Comparison of ENCODE assay signal across 13 cellular contexts in the genomic region with DNA sequence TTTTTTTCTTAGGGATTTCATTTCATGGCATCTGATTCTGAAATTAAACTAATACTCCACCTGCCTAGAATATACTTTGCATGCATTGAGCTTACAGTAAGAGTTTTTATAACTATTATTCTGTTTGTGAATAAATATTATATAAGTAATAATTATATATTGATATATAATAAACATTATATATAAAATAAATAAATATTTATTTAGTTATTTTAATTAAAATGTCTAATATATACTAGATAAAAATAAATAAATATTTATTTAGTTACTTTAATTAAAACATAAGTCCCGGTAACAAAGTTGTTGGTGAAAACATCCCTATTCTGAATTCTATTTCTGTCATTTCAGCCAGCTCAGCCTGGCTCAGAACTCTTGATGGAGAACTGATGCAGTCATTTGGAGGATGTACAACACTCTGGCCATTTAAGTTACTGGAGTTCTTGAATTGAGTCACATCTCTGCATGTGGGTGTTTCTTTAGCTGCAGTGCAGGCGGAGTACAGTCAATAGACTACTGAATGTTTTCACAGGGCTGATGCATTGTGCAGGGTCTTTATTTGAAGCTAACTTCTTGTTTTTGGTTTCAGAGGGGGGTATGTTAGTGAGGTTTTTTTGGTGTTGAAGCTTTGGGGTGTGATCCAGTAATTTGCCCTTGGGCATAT.
DNase-seq lines count a peak whose midpoint lies in the region; ATAC-seq and FAIRE-seq lines count a peak whose summit lies in the region.
"Had no signal": no experiment of that assay in that cellular context is flagged by ENCODE, and none has a peak within 500 bp of the region (broad histone marks: within the 10 kb centered on the region; RNA-seq: fewer than 3 reads in every experiment).

No MANE protein-coding gene starts in this region.

- DNase-seq in NCI-H2171 (lab: John Stamatoyannopoulos, UW): no peak
- DNase-seq in DMS53 treated with DMSO at 0.1 percent for 48 hours (lab: John Stamatoyannopoulos, UW; ENCODE audit: unreplicated experiment): no peak
- no peak for DNase-seq in cerebellar nuclear complex (lab: John Stamatoyannopoulos, UW)
- no peak for DNase-seq in NCI-H524 (lab: John Stamatoyannopoulos, UW)
- DNase-seq: KG1, kidney glomerular epithelial cell, NCI-H774, T-helper 17 cell had no signal

- ATAC-seq in GM18907 (IDR thresholded peaks at IDR 0.05; ENCODE audit: unreplicated experiment) (peak; percentile 54), HG02571 (IDR thresholded peaks at IDR 0.05; ENCODE audit: unreplicated experiment) (peak; percentile 99), HG03439 (IDR thresholded peaks at IDR 0.05; ENCODE audit: unreplicated experiment) (peak; percentile 97)
- ATAC-seq: T-helper 17 cell had no signal

- FAIRE-seq in endometrium (lab: Jason Lieb, UNC): peak; percentile 23
- FAIRE-seq: bronchial epithelial cell had no signal
